In the genomic region with DNA sequence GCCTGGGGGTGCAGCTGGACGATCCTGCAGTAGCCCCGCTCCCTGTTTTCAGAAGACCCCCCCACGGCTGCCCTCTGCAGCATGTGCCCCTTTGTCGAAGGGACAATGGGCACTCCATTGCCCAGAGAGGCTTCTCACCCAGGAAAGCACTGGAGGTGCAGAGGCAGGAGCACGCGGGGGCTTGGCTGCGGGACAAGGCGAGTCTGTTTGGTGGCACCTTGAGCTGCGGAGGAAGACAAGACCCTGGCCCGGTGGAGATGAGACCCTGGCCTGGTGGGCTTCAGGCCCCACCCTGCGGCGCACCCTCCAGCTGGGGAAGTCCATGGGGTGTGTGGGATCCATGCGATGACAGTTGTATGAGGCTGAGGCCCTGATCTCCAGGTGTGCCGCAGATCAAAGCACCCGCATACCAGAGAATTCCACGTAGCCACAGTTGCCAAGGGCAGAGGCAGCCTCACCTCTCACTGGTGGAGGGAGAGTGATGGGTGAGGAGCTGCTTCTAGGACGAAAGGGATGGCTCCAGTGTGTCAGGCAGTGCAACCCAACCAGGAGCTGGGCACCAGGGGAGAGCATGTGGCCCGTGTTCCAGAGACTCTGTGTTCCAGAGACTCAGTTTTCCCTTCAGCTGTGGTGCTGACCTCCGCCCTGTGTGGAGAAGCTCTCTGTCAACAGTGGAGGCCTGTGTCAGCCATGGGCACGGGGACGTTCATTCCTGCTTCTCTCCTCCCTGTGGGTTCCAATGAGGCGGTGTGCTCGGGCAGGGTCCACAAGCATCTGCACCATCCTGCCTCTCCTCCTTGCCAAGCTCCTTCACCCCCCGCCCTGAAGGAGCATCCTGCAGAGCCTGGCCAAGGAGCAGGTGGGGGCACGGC, we compare ENCODE assay signal across 1 cellular context.
TF ChIP-seq lines count a peak whose summit lies in the region.

No MANE protein-coding gene starts in this region.

TF ChIP-seq in K562, 482 proteins besides CTCF, POLR2A, EP300 and RAD21 (continued from another document):
- TF ChIP-seq, protein P1, sequence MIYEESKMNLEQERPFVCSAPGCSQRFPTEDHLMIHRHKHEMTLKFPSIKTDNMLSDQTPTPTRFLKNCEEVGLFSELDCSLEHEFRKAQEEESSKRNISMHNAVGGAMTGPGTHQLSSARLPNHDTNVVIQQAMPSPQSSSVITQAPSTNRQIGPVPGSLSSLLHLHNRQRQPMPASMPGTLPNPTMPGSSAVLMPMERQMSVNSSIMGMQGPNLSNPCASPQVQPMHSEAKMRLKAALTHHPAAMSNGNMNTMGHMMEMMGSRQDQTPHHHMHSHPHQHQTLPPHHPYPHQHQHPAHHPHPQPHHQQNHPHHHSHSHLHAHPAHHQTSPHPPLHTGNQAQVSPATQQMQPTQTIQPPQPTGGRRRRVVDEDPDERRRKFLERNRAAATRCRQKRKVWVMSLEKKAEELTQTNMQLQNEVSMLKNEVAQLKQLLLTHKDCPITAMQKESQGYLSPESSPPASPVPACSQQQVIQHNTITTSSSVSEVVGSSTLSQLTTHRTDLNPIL (CRISPR knock-in tag; IDR thresholded peaks at IDR 0.05) = no peak
- TF ChIP-seq SOX6 (IDR thresholded peaks at IDR 0.05) (no peak), L3MBTL2 (IDR thresholded peaks at IDR 0.05) (no peak)
- TF ChIP-seq, protein P2, sequence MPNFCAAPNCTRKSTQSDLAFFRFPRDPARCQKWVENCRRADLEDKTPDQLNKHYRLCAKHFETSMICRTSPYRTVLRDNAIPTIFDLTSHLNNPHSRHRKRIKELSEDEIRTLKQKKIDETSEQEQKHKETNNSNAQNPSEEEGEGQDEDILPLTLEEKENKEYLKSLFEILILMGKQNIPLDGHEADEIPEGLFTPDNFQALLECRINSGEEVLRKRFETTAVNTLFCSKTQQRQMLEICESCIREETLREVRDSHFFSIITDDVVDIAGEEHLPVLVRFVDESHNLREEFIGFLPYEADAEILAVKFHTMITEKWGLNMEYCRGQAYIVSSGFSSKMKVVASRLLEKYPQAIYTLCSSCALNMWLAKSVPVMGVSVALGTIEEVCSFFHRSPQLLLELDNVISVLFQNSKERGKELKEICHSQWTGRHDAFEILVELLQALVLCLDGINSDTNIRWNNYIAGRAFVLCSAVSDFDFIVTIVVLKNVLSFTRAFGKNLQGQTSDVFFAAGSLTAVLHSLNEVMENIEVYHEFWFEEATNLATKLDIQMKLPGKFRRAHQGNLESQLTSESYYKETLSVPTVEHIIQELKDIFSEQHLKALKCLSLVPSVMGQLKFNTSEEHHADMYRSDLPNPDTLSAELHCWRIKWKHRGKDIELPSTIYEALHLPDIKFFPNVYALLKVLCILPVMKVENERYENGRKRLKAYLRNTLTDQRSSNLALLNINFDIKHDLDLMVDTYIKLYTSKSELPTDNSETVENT (CRISPR knock-in tag; IDR thresholded peaks at IDR 0.05) = 0 out of 2 replicates have a peak, but pooled peaks have one; percentile 5
